In the genomic region with DNA sequence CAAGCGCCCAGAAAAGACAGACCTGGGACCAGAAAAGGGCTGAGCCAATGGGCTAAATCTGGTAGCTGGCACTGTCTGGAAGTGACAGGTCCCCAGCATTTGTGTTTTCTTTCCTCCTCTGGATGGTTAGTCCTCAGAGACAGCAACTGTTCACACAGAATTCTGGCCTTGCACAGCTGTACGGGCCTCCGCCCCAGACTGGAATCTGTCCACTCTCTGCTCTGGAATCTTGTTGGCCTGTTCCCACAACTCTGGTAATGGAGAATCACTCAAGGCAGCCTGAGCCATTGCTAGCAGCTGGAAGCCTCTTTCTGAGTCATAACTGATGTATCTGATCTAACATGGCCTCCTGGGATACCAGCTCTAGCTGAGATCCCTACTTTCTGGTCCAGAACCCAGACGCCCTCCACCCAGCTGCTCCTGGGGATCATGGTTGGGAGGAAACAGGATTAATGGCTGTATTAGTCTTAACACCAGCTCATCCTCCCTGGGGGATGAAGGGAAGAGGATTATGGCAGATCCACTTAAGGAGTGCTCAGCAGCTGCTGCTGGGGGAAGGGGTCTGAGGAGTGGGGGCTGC, we compare ENCODE assay signal across 1 cellular context.
TF ChIP-seq lines count a peak whose summit lies in the region.

No MANE protein-coding gene starts in this region.

TF ChIP-seq in GM23338, 12 proteins besides CTCF, POLR2A, EP300 and RAD21 (continued from another document):
- TF ChIP-seq, protein P1, sequence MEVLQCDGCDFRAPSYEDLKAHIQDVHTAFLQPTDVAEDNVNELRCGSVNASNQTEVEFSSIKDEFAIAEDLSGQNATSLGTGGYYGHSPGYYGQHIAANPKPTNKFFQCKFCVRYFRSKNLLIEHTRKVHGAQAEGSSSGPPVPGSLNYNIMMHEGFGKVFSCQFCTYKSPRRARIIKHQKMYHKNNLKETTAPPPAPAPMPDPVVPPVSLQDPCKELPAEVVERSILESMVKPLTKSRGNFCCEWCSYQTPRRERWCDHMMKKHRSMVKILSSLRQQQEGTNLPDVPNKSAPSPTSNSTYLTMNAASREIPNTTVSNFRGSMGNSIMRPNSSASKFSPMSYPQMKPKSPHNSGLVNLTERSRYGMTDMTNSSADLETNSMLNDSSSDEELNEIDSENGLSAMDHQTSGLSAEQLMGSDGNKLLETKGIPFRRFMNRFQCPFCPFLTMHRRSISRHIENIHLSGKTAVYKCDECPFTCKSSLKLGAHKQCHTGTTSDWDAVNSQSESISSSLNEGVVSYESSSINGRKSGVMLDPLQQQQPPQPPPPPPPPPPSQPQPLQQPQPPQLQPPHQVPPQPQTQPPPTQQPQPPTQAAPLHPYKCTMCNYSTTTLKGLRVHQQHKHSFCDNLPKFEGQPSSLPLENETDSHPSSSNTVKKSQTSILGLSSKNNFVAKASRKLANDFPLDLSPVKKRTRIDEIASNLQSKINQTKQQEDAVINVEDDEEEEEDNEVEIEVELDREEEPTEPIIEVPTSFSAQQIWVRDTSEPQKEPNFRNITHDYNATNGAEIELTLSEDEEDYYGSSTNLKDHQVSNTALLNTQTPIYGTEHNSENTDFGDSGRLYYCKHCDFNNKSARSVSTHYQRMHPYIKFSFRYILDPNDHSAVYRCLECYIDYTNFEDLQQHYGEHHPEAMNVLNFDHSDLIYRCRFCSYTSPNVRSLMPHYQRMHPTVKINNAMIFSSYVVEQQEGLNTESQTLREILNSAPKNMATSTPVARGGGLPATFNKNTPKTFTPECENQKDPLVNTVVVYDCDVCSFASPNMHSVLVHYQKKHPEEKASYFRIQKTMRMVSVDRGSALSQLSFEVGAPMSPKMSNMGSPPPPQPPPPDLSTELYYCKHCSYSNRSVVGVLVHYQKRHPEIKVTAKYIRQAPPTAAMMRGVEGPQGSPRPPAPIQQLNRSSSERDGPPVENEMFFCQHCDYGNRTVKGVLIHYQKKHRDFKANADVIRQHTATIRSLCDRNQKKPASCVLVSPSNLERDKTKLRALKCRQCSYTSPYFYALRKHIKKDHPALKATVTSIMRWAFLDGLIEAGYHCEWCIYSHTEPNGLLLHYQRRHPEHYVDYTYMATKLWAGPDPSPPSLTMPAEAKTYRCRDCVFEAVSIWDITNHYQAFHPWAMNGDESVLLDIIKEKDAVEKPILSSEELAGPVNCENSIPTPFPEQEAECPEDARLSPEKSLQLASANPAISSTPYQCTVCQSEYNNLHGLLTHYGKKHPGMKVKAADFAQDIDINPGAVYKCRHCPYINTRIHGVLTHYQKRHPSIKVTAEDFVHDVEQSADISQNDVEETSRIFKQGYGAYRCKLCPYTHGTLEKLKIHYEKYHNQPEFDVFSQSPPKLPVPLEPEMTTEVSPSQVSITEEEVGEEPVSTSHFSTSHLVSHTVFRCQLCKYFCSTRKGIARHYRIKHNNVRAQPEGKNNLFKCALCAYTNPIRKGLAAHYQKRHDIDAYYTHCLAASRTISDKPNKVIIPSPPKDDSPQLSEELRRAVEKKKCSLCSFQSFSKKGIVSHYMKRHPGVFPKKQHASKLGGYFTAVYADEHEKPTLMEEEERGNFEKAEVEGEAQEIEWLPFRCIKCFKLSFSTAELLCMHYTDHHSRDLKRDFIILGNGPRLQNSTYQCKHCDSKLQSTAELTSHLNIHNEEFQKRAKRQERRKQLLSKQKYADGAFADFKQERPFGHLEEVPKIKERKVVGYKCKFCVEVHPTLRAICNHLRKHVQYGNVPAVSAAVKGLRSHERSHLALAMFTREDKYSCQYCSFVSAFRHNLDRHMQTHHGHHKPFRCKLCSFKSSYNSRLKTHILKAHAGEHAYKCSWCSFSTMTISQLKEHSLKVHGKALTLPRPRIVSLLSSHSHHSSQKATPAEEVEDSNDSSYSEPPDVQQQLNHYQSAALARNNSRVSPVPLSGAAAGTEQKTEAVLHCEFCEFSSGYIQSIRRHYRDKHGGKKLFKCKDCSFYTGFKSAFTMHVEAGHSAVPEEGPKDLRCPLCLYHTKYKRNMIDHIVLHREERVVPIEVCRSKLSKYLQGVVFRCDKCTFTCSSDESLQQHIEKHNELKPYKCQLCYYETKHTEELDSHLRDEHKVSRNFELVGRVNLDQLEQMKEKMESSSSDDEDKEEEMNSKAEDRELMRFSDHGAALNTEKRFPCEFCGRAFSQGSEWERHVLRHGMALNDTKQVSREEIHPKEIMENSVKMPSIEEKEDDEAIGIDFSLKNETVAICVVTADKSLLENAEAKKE (CRISPR knock-in tag; IDR thresholded peaks at IDR 0.05), result no peak
- TF ChIP-seq EZH2phosphoT487 (IDR thresholded peaks at IDR 0.05; ENCODE audit: unreplicated experiment) (no peak), JUNB (IDR thresholded peaks at IDR 0.05; ENCODE audit: unreplicated experiment) (no peak), STAT1 (IDR thresholded peaks at IDR 0.05; ENCODE audit: unreplicated experiment) (no peak), EZH2 (IDR thresholded peaks at IDR 0.05; ENCODE audit: low read depth, unreplicated experiment) (no peak), ZNF331 (CRISPR knock-in tag; IDR thresholded peaks at IDR 0.05; ENCODE audit: low read depth) (no peak)
- TF ChIP-seq, protein P2, sequence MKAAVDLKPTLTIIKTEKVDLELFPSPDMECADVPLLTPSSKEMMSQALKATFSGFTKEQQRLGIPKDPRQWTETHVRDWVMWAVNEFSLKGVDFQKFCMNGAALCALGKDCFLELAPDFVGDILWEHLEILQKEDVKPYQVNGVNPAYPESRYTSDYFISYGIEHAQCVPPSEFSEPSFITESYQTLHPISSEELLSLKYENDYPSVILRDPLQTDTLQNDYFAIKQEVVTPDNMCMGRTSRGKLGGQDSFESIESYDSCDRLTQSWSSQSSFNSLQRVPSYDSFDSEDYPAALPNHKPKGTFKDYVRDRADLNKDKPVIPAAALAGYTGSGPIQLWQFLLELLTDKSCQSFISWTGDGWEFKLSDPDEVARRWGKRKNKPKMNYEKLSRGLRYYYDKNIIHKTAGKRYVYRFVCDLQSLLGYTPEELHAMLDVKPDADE (IDR thresholded peaks at IDR 0.05), result no peak
- TF ChIP-seq, protein P3, sequence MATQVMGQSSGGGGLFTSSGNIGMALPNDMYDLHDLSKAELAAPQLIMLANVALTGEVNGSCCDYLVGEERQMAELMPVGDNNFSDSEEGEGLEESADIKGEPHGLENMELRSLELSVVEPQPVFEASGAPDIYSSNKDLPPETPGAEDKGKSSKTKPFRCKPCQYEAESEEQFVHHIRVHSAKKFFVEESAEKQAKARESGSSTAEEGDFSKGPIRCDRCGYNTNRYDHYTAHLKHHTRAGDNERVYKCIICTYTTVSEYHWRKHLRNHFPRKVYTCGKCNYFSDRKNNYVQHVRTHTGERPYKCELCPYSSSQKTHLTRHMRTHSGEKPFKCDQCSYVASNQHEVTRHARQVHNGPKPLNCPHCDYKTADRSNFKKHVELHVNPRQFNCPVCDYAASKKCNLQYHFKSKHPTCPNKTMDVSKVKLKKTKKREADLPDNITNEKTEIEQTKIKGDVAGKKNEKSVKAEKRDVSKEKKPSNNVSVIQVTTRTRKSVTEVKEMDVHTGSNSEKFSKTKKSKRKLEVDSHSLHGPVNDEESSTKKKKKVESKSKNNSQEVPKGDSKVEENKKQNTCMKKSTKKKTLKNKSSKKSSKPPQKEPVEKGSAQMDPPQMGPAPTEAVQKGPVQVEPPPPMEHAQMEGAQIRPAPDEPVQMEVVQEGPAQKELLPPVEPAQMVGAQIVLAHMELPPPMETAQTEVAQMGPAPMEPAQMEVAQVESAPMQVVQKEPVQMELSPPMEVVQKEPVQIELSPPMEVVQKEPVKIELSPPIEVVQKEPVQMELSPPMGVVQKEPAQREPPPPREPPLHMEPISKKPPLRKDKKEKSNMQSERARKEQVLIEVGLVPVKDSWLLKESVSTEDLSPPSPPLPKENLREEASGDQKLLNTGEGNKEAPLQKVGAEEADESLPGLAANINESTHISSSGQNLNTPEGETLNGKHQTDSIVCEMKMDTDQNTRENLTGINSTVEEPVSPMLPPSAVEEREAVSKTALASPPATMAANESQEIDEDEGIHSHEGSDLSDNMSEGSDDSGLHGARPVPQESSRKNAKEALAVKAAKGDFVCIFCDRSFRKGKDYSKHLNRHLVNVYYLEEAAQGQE (IDR thresholded peaks at IDR 0.05; ENCODE audit: unreplicated experiment), result no peak
